In genomic region chr16:28802235-28803019, GRCh38 we compare ENCODE assay signal across 9 cellular contexts. TPM values are rescaled to one million over a fixed set of nuclear protein-coding genes. Genes with fewer than 3 reads are reported as not detected.
A peak's percentile ranks its signal among the peaks of the same experiment; 100 is the strongest.
DNase-seq lines count a peak whose midpoint lies in the region; ATAC-seq, FAIRE-seq and TF ChIP-seq lines count a peak whose summit lies in the region.
"Not testable (repeated sequence)": the region's sequence is repeated elsewhere in the genome, so short reads cannot be mapped to it uniquely, and the experiment has no call there.
"Had no signal": no experiment of that assay in that cellular context is flagged by ENCODE, and none has a peak within 500 bp of the region (broad histone marks: within the 10 kb centered on the region; RNA-seq: fewer than 3 reads in every experiment).

No MANE protein-coding gene starts in this region.

- H3K9me3 ChIP-seq in Karpas-422 (ENCODE audit: low read length); HepG2 (ENCODE audit: low read length); aorta (ENCODE audit: control insufficient read depth, low read length): not testable (repeated sequence)

- in situ Hi-C loops in HepG2 (cut with HindIII; ENCODE audit: extremely low pct_ligation_motif_present, low pct_unique_long_range_greater_than_20kb), result not testable (repeated sequence)

- not testable (repeated sequence) for TF ChIP-seq EP300 in HepG2 (IDR thresholded peaks at IDR 0.05; ENCODE audit: low read depth in 2 of 2, low read length in 2 of 2); HepG2 (CRISPR knock-in tag; IDR thresholded peaks at IDR 0.05; ENCODE audit: borderline replicate concordance)

- H3K9ac ChIP-seq in Karpas-422 (ENCODE audit: low read length); HepG2 (ENCODE audit: insufficient read depth, low read depth, low read length): not testable (repeated sequence)

- not testable (repeated sequence) for H3K27me3 ChIP-seq in Karpas-422 (ENCODE audit: low read length); HepG2 (ENCODE audit: control insufficient read depth in 1 of 2, insufficient read depth in 2 of 2, low read length in 2 of 2); aorta (ENCODE audit: control insufficient read depth in 1 of 2, insufficient read depth in 2 of 2, low read length in 1 of 2)

- not testable (repeated sequence) for H3K27ac ChIP-seq in Karpas-422 (ENCODE audit: low read length); HepG2 (ENCODE audit: extremely low read length, insufficient read depth, low read length); aorta (ENCODE audit: low read depth in 1 of 2, low read length in 2 of 2)
- peak overlapping the region in 1 of 2 donors; percentile 56 for H3K27ac ChIP-seq in coronary artery

- POLR2A ChIA-PET in HepG2 (lab: Yijun Ruan, JAX), result not testable (repeated sequence)

- H3K79me2 ChIP-seq in Karpas-422 (ENCODE audit: low read length); HepG2 (ENCODE audit: insufficient read depth, low read length): not testable (repeated sequence)

- TF ChIP-seq RAD21 in HepG2 (CRISPR knock-in tag; IDR thresholded peaks at IDR 0.05), result not testable (repeated sequence)

- not testable (repeated sequence) for H2AFZ ChIP-seq in Karpas-422 (ENCODE audit: low read length); HepG2 (ENCODE audit: low read length)

- H3K4me1 ChIP-seq in Karpas-422 (ENCODE audit: low read length); HepG2 (ENCODE audit: insufficient read depth, low read length); aorta (ENCODE audit: control insufficient read depth in 1 of 2, insufficient read depth in 2 of 2, low read length in 2 of 2): not testable (repeated sequence)

- DNase-seq in Karpas-422 (peak; percentile 84), HepG2 (ENCODE audit: low spot score) (peak; percentile 79), aorta (peak in 1 of 2 donors; percentile 69)
- peak; percentile 62 for DNase-seq in activated CD8-positive, alpha-beta memory T cell treated with anti-CD3 and anti-CD28 coated beads, Interleukin-2, amount 50 U/mL, for 48 hours
- DNase-seq in coronary artery (ENCODE audit: low spot score), result not testable (repeated sequence)
- peak; percentile 38 to 76 (median 70) for DNase-seq in stimulated activated CD4-positive, alpha-beta T cell treated with anti-CD3 and anti-CD28 coated beads, Interleukin-12 subunit alpha, Interleukin-12 subunit beta, amount 100 ng/mL, for 48 hours (ENCODE audit: low read depth in 2 of 3, low spot score in 1 of 3)

- H4K20me1 ChIP-seq in Karpas-422 (ENCODE audit: insufficient read depth, low read depth, low read length); HepG2 (ENCODE audit: insufficient read depth, low read length): not testable (repeated sequence)

- H3K9me2 ChIP-seq in Karpas-422 (replicated peaks; ENCODE audit: insufficient read depth, low read length), result not testable (repeated sequence)

- not testable (repeated sequence) for FAIRE-seq in HepG2 (lab: Jason Lieb, UNC)

- TF ChIP-seq CTCF in coronary artery (IDR thresholded peaks at IDR 0.05), result not testable (repeated sequence)
- TF ChIP-seq CTCF in HepG2 (CRISPR knock-in tag; IDR thresholded peaks at IDR 0.05), result peak; percentile 59

- peak; percentile 72 for ATAC-seq in GM18909 (IDR thresholded peaks at IDR 0.05; ENCODE audit: poor library complexity, unreplicated experiment)
- ATAC-seq in SK-N-SH treated with all-trans-retinoic acid at 6 μM for 48 hours, result peak; percentile 88
- peak; percentile 93 for ATAC-seq in HepG2
- peak; percentile 87 for ATAC-seq in aorta (ENCODE audit: low FRiP score)

- intact Hi-C loops in HepG2 (cut with micrococcal nuclease; ENCODE audit: unreplicated experiment); aorta (cut with DNase I): not testable (repeated sequence)

- not testable (repeated sequence) for BruUV-seq in HepG2 (replicated peaks; lab: Mats Ljungman, UMichigan)

- WGBS in HepG2 (ENCODE audit: low lambda C conversion rate), result 34% methylated on average over 7 of the region's 13 CpGs
- WGBS in aorta, 2 donors, result 38 to 58% methylated on average over 6 to 9 of the region's 13 CpGs

- not testable (repeated sequence) for H3K36me3 ChIP-seq in Karpas-422 (ENCODE audit: insufficient read depth, low read length); HepG2 (replicated peaks in 1 of 2; ENCODE audit: control insufficient read depth in 1 of 2, insufficient read depth in 2 of 2, low read length in 2 of 2); aorta (ENCODE audit: control insufficient read depth in 1 of 2, insufficient read depth in 2 of 2, low read length in 1 of 2)

- not testable (repeated sequence) for H3K4me3 ChIP-seq in Karpas-422 (ENCODE audit: low read length); HepG2 (replicated peaks in 1 of 3; ENCODE audit: insufficient read depth in 1 of 3, low read depth in 2 of 3, low read length in 3 of 3); aorta (ENCODE audit: low read length in 2 of 2)
- H3K4me3 ChIP-seq in coronary artery, result peak overlapping the region; percentile 32

- CTCF ChIA-PET in HepG2 (lab: Yijun Ruan, JAX; ENCODE audit: low intra/inter-chr PET ratio, low total read pairs), result not testable (repeated sequence)

- H3K4me2 ChIP-seq in Karpas-422 (ENCODE audit: low read depth, low read length, poor library complexity, severe bottlenecking); HepG2 (ENCODE audit: low read depth, low read length): not testable (repeated sequence)

- not testable (repeated sequence) for TF ChIP-seq POLR2A in HepG2 (IDR thresholded peaks at IDR 0.05; ENCODE audit: insufficient read depth in 1 of 2, low read depth in 2 of 2, low read length in 2 of 2)

RNA-seq across cellular contexts. Expression of gene ATXN2L, which starts 20.4 kb away (rescaled TPM):
- total RNA-seq in Karpas-422 (2014; rRNA removed; shearing (Covaris generic); ENCODE audit: low replicate concordance), result 116 and 162 TPM in 2 replicates
- total RNA-seq in HepG2 (2016; rRNA removed; fragmentation: Illumina TruSeq; extraction: Trizol) (40.8 and 48.4 TPM in 2 replicates), aorta (100 to 1,000 TPM in 1 of 2 donors, 10 to 100 TPM in 1; 97.6 to 124 TPM)
- 36.9 and 45.8 TPM in 2 replicates for total RNA-seq in HepG2 (2016; cell fraction: cytosol; rRNA removed; fragmentation: Illumina TruSeq; extraction: Trizol; ENCODE audit: low read depth)
- total RNA-seq in HepG2 (2016; cell fraction: insoluble cytoplasmic fraction; rRNA removed; fragmentation: Illumina TruSeq; extraction: Trizol), result 42.8 and 43.7 TPM in 2 replicates
- total RNA-seq in HepG2 (2016; cell fraction: membrane; rRNA removed; fragmentation: Illumina TruSeq; extraction: Trizol), result 52.1 and 54.1 TPM in 2 replicates
- 63.4 and 92.7 TPM in 2 replicates for total RNA-seq in HepG2 (2016; cell fraction: nucleus; rRNA removed; fragmentation: Illumina TruSeq; extraction: Trizol)
- polyA plus RNA-seq in HepG2 (2011; rRNA removed) (55.1 and 63.9 TPM in 2 replicates), aorta (10 to 100 TPM; 22.4 to 54.9 TPM)
- polyA plus RNA-seq in HepG2 (2011; cell fraction: cytosol; rRNA removed), result 23.4 and 26.4 TPM in 2 replicates
- polyA plus RNA-seq in HepG2 (2011; cell fraction: nucleus; rRNA removed), result 475 and 487 TPM in 2 replicates
- polyA plus RNA-seq in HepG2 (2012), result 130 and 201 TPM in 2 replicates
- 25.5 and 29.6 TPM in 2 replicates for polyA plus RNA-seq in HepG2 (2016; cell fraction: cytosol; fragmentation: Illumina TruSeq; extraction: Trizol; ENCODE audit: low read depth)
- polyA plus RNA-seq in HepG2 (2016; cell fraction: insoluble cytoplasmic fraction; fragmentation: Illumina TruSeq; extraction: Trizol; ENCODE audit: low read depth), result 97.1 and 152 TPM in 2 replicates
- polyA plus RNA-seq in HepG2 (2016; cell fraction: membrane; fragmentation: Illumina TruSeq; extraction: Trizol; ENCODE audit: low read depth), result 65.4 and 76.8 TPM in 2 replicates
- polyA plus RNA-seq in HepG2 (2016; cell fraction: nucleus; fragmentation: Illumina TruSeq; extraction: Trizol; ENCODE audit: insufficient read depth, low read depth), result 346 and 353 TPM in 2 replicates
- polyA minus RNA-seq in HepG2 (2011; rRNA and poly(A)+ RNA removed; ENCODE audit: low replicate concordance), result 36.7 and 65.3 TPM in 2 replicates
- polyA minus RNA-seq in HepG2 (2011; cell fraction: cytosol; rRNA and poly(A)+ RNA removed), result 77.5 and 78.1 TPM in 2 replicates
- polyA minus RNA-seq in HepG2 (2011; cell fraction: nucleus; rRNA and poly(A)+ RNA removed), result 171 and 176 TPM in 2 replicates

RNA-seq across cellular contexts. Expression of gene TUFM, which starts 43.7 kb away (rescaled TPM):
- 161 and 250 TPM in 2 replicates for total RNA-seq in Karpas-422 (2014; rRNA removed; shearing (Covaris generic); ENCODE audit: low replicate concordance)
- 138 and 298 TPM in 2 replicates for total RNA-seq in HepG2 (2016; rRNA removed; fragmentation: Illumina TruSeq; extraction: Trizol)
- 52.9 and 59.0 TPM in 2 replicates for total RNA-seq in HepG2 (2016; cell fraction: cytosol; rRNA removed; fragmentation: Illumina TruSeq; extraction: Trizol; ENCODE audit: low read depth)
- 109 and 318 TPM in 2 replicates for total RNA-seq in HepG2 (2016; cell fraction: insoluble cytoplasmic fraction; rRNA removed; fragmentation: Illumina TruSeq; extraction: Trizol)
- total RNA-seq in HepG2 (2016; cell fraction: membrane; rRNA removed; fragmentation: Illumina TruSeq; extraction: Trizol), result 97.9 and 102 TPM in 2 replicates
- total RNA-seq in HepG2 (2016; cell fraction: nucleus; rRNA removed; fragmentation: Illumina TruSeq; extraction: Trizol), result 269 and 303 TPM in 2 replicates
- polyA plus RNA-seq in HepG2 (2011; rRNA removed), result 189 and 206 TPM in 2 replicates
- polyA plus RNA-seq in HepG2 (2011; cell fraction: cytosol; rRNA removed), result 123 and 178 TPM in 2 replicates
- polyA plus RNA-seq in HepG2 (2011; cell fraction: nucleus; rRNA removed), result 404 and 487 TPM in 2 replicates
- 180 and 205 TPM in 2 replicates for polyA plus RNA-seq in HepG2 (2012)
- polyA plus RNA-seq in HepG2 (2016; cell fraction: cytosol; fragmentation: Illumina TruSeq; extraction: Trizol; ENCODE audit: low read depth), result 69.4 and 72.1 TPM in 2 replicates
- 150 and 184 TPM in 2 replicates for polyA plus RNA-seq in HepG2 (2016; cell fraction: insoluble cytoplasmic fraction; fragmentation: Illumina TruSeq; extraction: Trizol; ENCODE audit: low read depth)
- polyA plus RNA-seq in HepG2 (2016; cell fraction: membrane; fragmentation: Illumina TruSeq; extraction: Trizol; ENCODE audit: low read depth), result 99.2 and 107 TPM in 2 replicates
- polyA plus RNA-seq in HepG2 (2016; cell fraction: nucleus; fragmentation: Illumina TruSeq; extraction: Trizol; ENCODE audit: insufficient read depth, low read depth), result 673 and 742 TPM in 2 replicates
- 135 and 165 TPM in 2 replicates for polyA minus RNA-seq in HepG2 (2011; rRNA and poly(A)+ RNA removed; ENCODE audit: low replicate concordance)
- 69.4 and 75.9 TPM in 2 replicates for polyA minus RNA-seq in HepG2 (2011; cell fraction: cytosol; rRNA and poly(A)+ RNA removed)
- polyA minus RNA-seq in HepG2 (2011; cell fraction: nucleus; rRNA and poly(A)+ RNA removed), result 56.7 and 63.5 TPM in 2 replicates
- 10 to 100 TPM; 71.2 to 71.5 TPM for total RNA-seq in aorta
- 100 to 1,000 TPM in 1 of 2 donors, 10 to 100 TPM in 1; 67.2 to 154 TPM for polyA plus RNA-seq in aorta

RNA-seq across cellular contexts. Expression of gene NPIPB9, which starts 50.8 kb away (rescaled TPM):
- 1.6 and 4.3 TPM in 2 replicates for total RNA-seq in Karpas-422 (2014; rRNA removed; shearing (Covaris generic); ENCODE audit: low replicate concordance)
- total RNA-seq in HepG2 (2016; rRNA removed; fragmentation: Illumina TruSeq; extraction: Trizol) (0.29 and 1.0 TPM in 2 replicates), aorta (1 to 10 TPM; 2.8 to 4.1 TPM)
- 0.20 TPM in 1 of 2 replicates, not detected in the other for total RNA-seq in HepG2 (2016; cell fraction: cytosol; rRNA removed; fragmentation: Illumina TruSeq; extraction: Trizol; ENCODE audit: low read depth)
- 0.78 TPM in 1 of 2 replicates, not detected in the other for total RNA-seq in HepG2 (2016; cell fraction: insoluble cytoplasmic fraction; rRNA removed; fragmentation: Illumina TruSeq; extraction: Trizol)
- total RNA-seq in HepG2 (2016; cell fraction: membrane; rRNA removed; fragmentation: Illumina TruSeq; extraction: Trizol), result 0.22 and 0.24 TPM in 2 replicates
- total RNA-seq in HepG2 (2016; cell fraction: nucleus; rRNA removed; fragmentation: Illumina TruSeq; extraction: Trizol), result 5.1 and 6.0 TPM in 2 replicates
- polyA plus RNA-seq in HepG2 (2011; rRNA removed) (0.52 and 0.77 TPM in 2 replicates), aorta (under 1 TPM in 1 of 2 donors, not detected in 1; 0.18 TPM)
- polyA plus RNA-seq in HepG2 (2011; cell fraction: cytosol; rRNA removed), result 0.12 and 0.13 TPM in 2 replicates
- 0.97 and 1.1 TPM in 2 replicates for polyA plus RNA-seq in HepG2 (2011; cell fraction: nucleus; rRNA removed)
- 0.83 and 0.87 TPM in 2 replicates for polyA plus RNA-seq in HepG2 (2012)
- polyA plus RNA-seq in HepG2 (2016; cell fraction: cytosol; fragmentation: Illumina TruSeq; extraction: Trizol; ENCODE audit: low read depth), result 0.08 TPM in 1 of 2 replicates, not detected in the other
- polyA plus RNA-seq in HepG2 (2016; cell fraction: insoluble cytoplasmic fraction; fragmentation: Illumina TruSeq; extraction: Trizol; ENCODE audit: low read depth), result 0.24 TPM in 1 of 2 replicates, not detected in the other
- 0.15 and 0.16 TPM in 2 replicates for polyA plus RNA-seq in HepG2 (2016; cell fraction: membrane; fragmentation: Illumina TruSeq; extraction: Trizol; ENCODE audit: low read depth)
- polyA plus RNA-seq in HepG2 (2016; cell fraction: nucleus; fragmentation: Illumina TruSeq; extraction: Trizol; ENCODE audit: insufficient read depth, low read depth), result 3.7 and 4.3 TPM in 2 replicates
- polyA minus RNA-seq in HepG2 (2011; rRNA and poly(A)+ RNA removed; ENCODE audit: low replicate concordance), result 0.36 and 0.61 TPM in 2 replicates
- polyA minus RNA-seq in HepG2 (2011; cell fraction: cytosol; rRNA and poly(A)+ RNA removed), result not detected in 2 replicates
- 3.6 and 7.2 TPM in 2 replicates for polyA minus RNA-seq in HepG2 (2011; cell fraction: nucleus; rRNA and poly(A)+ RNA removed)
- total RNA-seq: vagina had no signal
